Comparison of ENCODE assay signal across 1 cellular context in the genomic region with DNA sequence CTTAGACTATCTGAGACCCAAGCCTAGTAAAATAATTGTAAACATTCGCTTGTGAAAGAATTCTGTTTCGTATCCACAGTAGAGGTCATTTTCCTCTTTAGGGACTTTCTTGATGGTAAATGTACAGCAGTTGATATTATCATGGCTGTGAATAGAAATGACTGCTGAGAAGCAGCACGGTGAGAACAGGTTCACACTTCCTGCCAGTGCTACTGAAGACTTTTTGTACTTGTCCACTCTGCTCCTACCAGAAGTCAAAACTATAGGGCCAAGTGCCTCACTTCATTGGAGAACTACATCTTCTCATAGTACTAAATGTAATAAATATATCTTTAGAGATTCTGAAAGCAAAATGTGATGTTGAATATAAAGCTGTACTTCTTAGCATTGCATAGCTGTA. TPM values are rescaled to one million over a fixed set of nuclear protein-coding genes. Genes with fewer than 3 reads are reported as not detected.
"Had no signal": no experiment of that assay in that cellular context is flagged by ENCODE, and none has a peak within 500 bp of the region (broad histone marks: within the 10 kb centered on the region; RNA-seq: fewer than 3 reads in every experiment).

No MANE protein-coding gene starts in this region.

RNA-seq across cellular contexts. Expression of a gene that starts 40.8 kb away (rescaled TPM):
- polyA plus RNA-seq: naive thymus-derived CD4-positive, alpha-beta T cell had no signal
